Comparison of ENCODE assay signal across 8 cellular contexts in genomic region chr2:236167297-236168109, GRCh38. TPM values are rescaled to one million over a fixed set of nuclear protein-coding genes. Genes with fewer than 3 reads are reported as not detected.
A peak's percentile ranks its signal among the peaks of the same experiment; 100 is the strongest.
DNase-seq lines count a peak whose midpoint lies in the region; ATAC-seq and TF ChIP-seq lines count a peak whose summit lies in the region.

No MANE protein-coding gene starts in this region.

- H3K27me3 ChIP-seq in iPS-15b (ENCODE audit: control insufficient read depth, insufficient read depth, low read length): peaks cover 86% of the 10 kb centered on the region
- peaks cover 100% of the 10 kb centered on the region for H3K27me3 ChIP-seq in suprapubic skin

- TF ChIP-seq POLR2A in suprapubic skin (IDR thresholded peaks at IDR 0.05): no peak

- H3K27ac ChIP-seq in suprapubic skin: no peak overlapping the region

- H3K4me3 ChIP-seq in iPS-15b (ENCODE audit: low read depth, low read length): peak overlapping the region; percentile 54
- peak overlapping the region; percentile 48 for H3K4me3 ChIP-seq in suprapubic skin

- peaks cover 15% of the 10 kb centered on the region for H3K4me1 ChIP-seq in iPS-15b (ENCODE audit: control insufficient read depth, insufficient read depth, low read length)
- H3K4me1 ChIP-seq in suprapubic skin: peaks cover 91% of the 10 kb centered on the region

- TF ChIP-seq CTCF in suprapubic skin (IDR thresholded peaks at IDR 0.05): no peak

- no peak overlapping the region for H3K9ac ChIP-seq in iPS-15b (ENCODE audit: low read depth, low read length)

- WGBS in suprapubic skin: 15% methylated on average over 14 of the region's 112 CpGs

- no peak for TF ChIP-seq EP300 in suprapubic skin (IDR thresholded peaks at IDR 0.05)

- H3K9me3 ChIP-seq in iPS-15b (ENCODE audit: control insufficient read depth, insufficient read depth, low read length) (no peaks in the 10 kb centered on the region), suprapubic skin (no peaks in the 10 kb centered on the region)

- ATAC-seq in GM21723 (IDR thresholded peaks at IDR 0.05; ENCODE audit: unreplicated experiment): no peak

- H3K36me3 ChIP-seq in iPS-15b (ENCODE audit: control insufficient read depth, insufficient read depth, low read length) (no peaks in the 10 kb centered on the region), suprapubic skin (no peaks in the 10 kb centered on the region)

- DNase-seq in NCI-H2081 (lab: John Stamatoyannopoulos, UW): peak; percentile 22 to 38
- DNase-seq in NCI-H2081 treated with DMSO at 0.1 percent for 48 hours (lab: John Stamatoyannopoulos, UW): no peak
- DNase-seq in T1000 (lab: John Stamatoyannopoulos, UW): peak; percentile 23
- no peak for DNase-seq in suprapubic skin (ENCODE audit: low spot score in 2 of 2)
- no peak for DNase-seq in DMS79 treated with DMSO at 0.1 percent for 48 hours (lab: John Stamatoyannopoulos, UW)
- DNase-seq in pons (ENCODE audit: low spot score): no peak

RNA-seq across cellular contexts. Expression of gene GBX2, which starts 0.7 kb away (rescaled TPM):
- under 1 TPM in 1 of 4 donors, not detected in 3; 0.60 TPM for total RNA-seq in suprapubic skin

Comparison
In these comparisons a context has a peak if more than half of its experiments do, and no peak if none do; other contexts are left out.
1. DNase-seq: peak in NCI-H2081 (2 of 2) and T1000 (single experiment); none in NCI-H2081 treated with DMSO at 0.1 percent for 48 hours (single experiment), suprapubic skin (0 of 2), DMS79 treated with DMSO at 0.1 percent for 48 hours (single experiment) and pons (single experiment).